ENCODE assay signal across 18 cellular contexts in the genomic region with DNA sequence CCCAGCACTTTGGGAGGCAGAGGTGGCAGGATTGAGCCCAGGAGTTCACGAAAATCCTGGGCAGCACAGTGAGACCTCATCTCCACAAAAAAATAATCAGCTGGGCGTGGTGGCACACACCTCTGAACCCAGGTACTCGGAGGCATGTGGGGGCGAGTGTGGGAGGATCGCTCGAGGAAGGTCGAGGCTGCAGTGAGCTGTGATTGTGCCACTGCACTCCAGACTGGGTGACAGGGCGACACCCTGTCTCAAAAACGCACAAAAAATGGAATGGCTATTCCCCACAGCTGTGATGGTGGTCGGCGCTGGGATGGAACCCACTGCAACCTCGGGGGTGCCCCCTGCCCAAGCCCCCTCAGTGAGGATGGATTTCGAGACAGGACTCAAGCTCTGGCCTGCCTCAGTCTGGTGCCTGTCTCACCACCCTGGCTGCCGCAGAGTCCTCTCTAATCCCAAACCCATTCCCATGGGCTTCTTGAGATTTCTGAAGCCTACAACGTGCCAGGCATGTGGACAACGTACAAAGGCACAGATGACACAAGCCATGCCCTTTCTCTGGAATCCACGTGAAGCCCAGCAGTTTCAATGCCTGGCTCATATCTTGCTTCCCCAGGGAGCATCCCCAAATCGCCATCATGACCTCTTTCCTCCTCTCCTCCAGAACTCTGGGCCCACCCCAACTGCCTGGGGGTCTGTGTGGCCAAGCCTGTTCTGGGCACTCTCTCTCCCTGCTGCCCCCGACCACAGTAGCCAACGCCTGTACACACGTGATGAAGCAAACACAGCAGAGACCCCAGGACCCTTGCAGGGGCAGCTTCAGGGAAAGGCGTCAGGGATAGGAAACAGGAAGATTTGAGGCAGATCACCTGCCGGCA. TPM values are rescaled to one million over a fixed set of nuclear protein-coding genes. Genes with fewer than 3 reads are reported as not detected.
DNase-seq lines count a peak whose midpoint lies in the region; ATAC-seq and TF ChIP-seq lines count a peak whose summit lies in the region.
"Had no signal": no experiment of that assay in that cellular context is flagged by ENCODE, and none has a peak within 500 bp of the region (broad histone marks: within the 10 kb centered on the region; RNA-seq: fewer than 3 reads in every experiment).

No MANE protein-coding gene starts in this region.

- TF ChIP-seq POLR2A in esophagus squamous epithelium (IDR thresholded peaks at IDR 0.05) (no peak), vagina (IDR thresholded peaks at IDR 0.05) (no peak)

- CTCF ChIA-PET in CD4-positive, alpha-beta memory T cell (lab: Charles Lee; ENCODE audit: partially characterized antibody), result interaction anchor here (0.8 kb wide), 1 partner anchor 21 kb away, joined by 3 read pairs; no protein-coding TSS in a partner anchor

- H3K4me3 Mint-ChIP-seq in CD4-positive, alpha-beta memory T cell, result no peak overlapping the region
- H3K4me3 Mint-ChIP-seq: CD8-positive, alpha-beta memory T cell had no signal

- H3K27me3 ChIP-seq in right atrium auricular region (no peaks in the 10 kb centered on the region), esophagus squamous epithelium (no peaks in the 10 kb centered on the region), rectal smooth muscle tissue (ENCODE audit: control insufficient read depth, insufficient read depth, low read length) (no peaks in the 10 kb centered on the region), vagina (no peaks in the 10 kb centered on the region)
- H3K27me3 ChIP-seq in CD4-positive, alpha-beta memory T cell (ENCODE audit: insufficient read depth, low read length), result no peaks in the 10 kb centered on the region
- H3K27me3 ChIP-seq: Peyer's patch had no signal

- H3K4me1 Mint-ChIP-seq in CD4-positive, alpha-beta memory T cell, result peaks cover 0 to 2% (median 0%) of the 10 kb centered on the region in 4 donors

- peaks cover 0 to 8% of the 10 kb centered on the region in 2 donors for H3K9me3 ChIP-seq in right atrium auricular region
- H3K9me3 ChIP-seq in esophagus squamous epithelium, result no peaks in the 10 kb centered on the region
- no peaks in the 10 kb centered on the region for H3K9me3 ChIP-seq in vagina
- H3K9me3 ChIP-seq in CD4-positive, alpha-beta memory T cell (ENCODE audit: control insufficient read depth in 1 of 2, low read length in 2 of 2), result no peaks in the 10 kb centered on the region
- H3K9me3 ChIP-seq: A549, Peyer's patch had no signal

- no peak for ATAC-seq in GM19395 (IDR thresholded peaks at IDR 0.05; ENCODE audit: unreplicated experiment)
- ATAC-seq: HepG2 had no signal

- H3K9ac ChIP-seq in rectal smooth muscle tissue (ENCODE audit: low read length), result no peak overlapping the region

- H3K27ac Mint-ChIP-seq in CD4-positive, alpha-beta memory T cell, result no peak overlapping the region
- H3K27ac Mint-ChIP-seq: CD8-positive, alpha-beta memory T cell had no signal

- 67 to 68% methylated on average over 18 of the region's 23 CpGs for WGBS in esophagus squamous epithelium, 2 donors

- H3K4me1 ChIP-seq in right atrium auricular region (no peaks in the 10 kb centered on the region), esophagus squamous epithelium (peaks cover 24 to 46% (median 31%) of the 10 kb centered on the region in 3 donors), rectal smooth muscle tissue (ENCODE audit: control insufficient read depth, insufficient read depth, low read length) (peaks cover 17% of the 10 kb centered on the region), vagina (peaks cover 36% of the 10 kb centered on the region)
- H3K4me1 ChIP-seq in CD4-positive, alpha-beta memory T cell (ENCODE audit: insufficient read depth, low read length), result no peaks in the 10 kb centered on the region
- H3K4me1 ChIP-seq: A549, Peyer's patch had no signal

- H3K27ac ChIP-seq in right atrium auricular region (peak overlapping the region; percentile 46 to 60), esophagus squamous epithelium (peak overlapping the region in 3 of 4 donors; percentile 67 to 77 (median 69)), rectal smooth muscle tissue (ENCODE audit: low read depth, low read length) (peak overlapping the region; percentile 60), vagina (peak overlapping the region; percentile 47)
- no peak overlapping the region for H3K27ac ChIP-seq in CD4-positive, alpha-beta memory T cell (ENCODE audit: low read depth, low read length)
- H3K27ac ChIP-seq: A549 had no signal

- TF ChIP-seq CTCF in right atrium auricular region (IDR thresholded peaks at IDR 0.05) (no peak), esophagus squamous epithelium (IDR thresholded peaks at IDR 0.05) (no peak), vagina (IDR thresholded peaks at IDR 0.05) (no peak)

- H3K9me3 Mint-ChIP-seq in CD4-positive, alpha-beta memory T cell, result peaks cover 0 to 2% (median 0%) of the 10 kb centered on the region in 8 donors
- H3K9me3 Mint-ChIP-seq: CD8-positive, alpha-beta memory T cell had no signal

- H3K36me3 ChIP-seq in right atrium auricular region (no peaks in the 10 kb centered on the region), esophagus squamous epithelium (no peaks in the 10 kb centered on the region), rectal smooth muscle tissue (ENCODE audit: control insufficient read depth, insufficient read depth, low read length) (peaks cover 2% of the 10 kb centered on the region), vagina (no peaks in the 10 kb centered on the region)
- no peaks in the 10 kb centered on the region for H3K36me3 ChIP-seq in CD4-positive, alpha-beta memory T cell (ENCODE audit: insufficient read depth, low read length)
- H3K36me3 ChIP-seq: Peyer's patch had no signal

- peaks cover 14 to 34% of the 10 kb centered on the region in 2 donors for H3K36me3 Mint-ChIP-seq in CD4-positive, alpha-beta memory T cell

- intact Hi-C loops in cardiac septum (cut with DNase I) (no loop called here), esophagus squamous epithelium (cut with DNase I) (no loop called here), vagina (cut with DNase I) (no loop called here)
- intact Hi-C loops in CD4-positive, alpha-beta memory T cell (cut with micrococcal nuclease), result no loop called here

- no peaks in the 10 kb centered on the region for H3K27me3 Mint-ChIP-seq in CD4-positive, alpha-beta memory T cell

- POLR2A ChIA-PET in CD4-positive, alpha-beta memory T cell (lab: Charles Lee; ENCODE audit: partially characterized antibody), result no interaction called here

- DNase-seq in right atrium auricular region (ENCODE audit: low spot score), result no peak
- DNase-seq in cardiac septum (ENCODE audit: low spot score), result no peak
- no peak for DNase-seq in esophagus squamous epithelium (lab: John Stamatoyannopoulos, UW)
- peak in 1 of 2 donors; percentile 71 for DNase-seq in vagina (ENCODE audit: extremely low spot score in 2 of 2)
- no peak for DNase-seq in islet precursor cell
- DNase-seq in CD4-positive, alpha-beta memory T cell, result no peak
- DNase-seq: CD8-positive, alpha-beta memory T cell; KBM-7; NCI-H1694 treated with DMSO at 0.1 percent for 48 hours; NCI-H748 treated with DMSO at 0.1 percent for 48 hours; NK-92 treated with Interleukin-12 subunit alpha and Interleukin-12 subunit beta, amount 100 ng/mL, for 24 hours; Peyer's patch; SHP77 had no signal

- H3K4me3 ChIP-seq in right atrium auricular region (no peak overlapping the region), esophagus squamous epithelium (no peak overlapping the region), rectal smooth muscle tissue (ENCODE audit: low read length) (no peak overlapping the region), vagina (no peak overlapping the region)
- H3K4me3 ChIP-seq in CD4-positive, alpha-beta memory T cell (ENCODE audit: low read length in 2 of 2), result no peak overlapping the region
- H3K4me3 ChIP-seq: A549, Peyer's patch had no signal

RNA-seq across cellular contexts. Expression of gene ADAMTS17, which starts 32.4 kb away (rescaled TPM):
- total RNA-seq in right atrium auricular region (1 to 10 TPM; 3.6 to 4.4 TPM), cardiac septum (0.67 TPM), esophagus squamous epithelium (10 to 100 TPM in 1 of 4 donors, 1 to 10 TPM in 3; 4.5 to 11.4 (median 6.6) TPM), vagina (16.0 TPM)
- 1 to 10 TPM; 4.7 to 6.2 TPM for total RNA-seq in CD4-positive, alpha-beta memory T cell
- 1 to 10 TPM; 2.1 to 4.8 TPM for polyA plus RNA-seq in CD4-positive, alpha-beta memory T cell
- polyA plus RNA-seq: BJ had no signal
